ENCODE assay signal across 8 cellular contexts in the genomic region with DNA sequence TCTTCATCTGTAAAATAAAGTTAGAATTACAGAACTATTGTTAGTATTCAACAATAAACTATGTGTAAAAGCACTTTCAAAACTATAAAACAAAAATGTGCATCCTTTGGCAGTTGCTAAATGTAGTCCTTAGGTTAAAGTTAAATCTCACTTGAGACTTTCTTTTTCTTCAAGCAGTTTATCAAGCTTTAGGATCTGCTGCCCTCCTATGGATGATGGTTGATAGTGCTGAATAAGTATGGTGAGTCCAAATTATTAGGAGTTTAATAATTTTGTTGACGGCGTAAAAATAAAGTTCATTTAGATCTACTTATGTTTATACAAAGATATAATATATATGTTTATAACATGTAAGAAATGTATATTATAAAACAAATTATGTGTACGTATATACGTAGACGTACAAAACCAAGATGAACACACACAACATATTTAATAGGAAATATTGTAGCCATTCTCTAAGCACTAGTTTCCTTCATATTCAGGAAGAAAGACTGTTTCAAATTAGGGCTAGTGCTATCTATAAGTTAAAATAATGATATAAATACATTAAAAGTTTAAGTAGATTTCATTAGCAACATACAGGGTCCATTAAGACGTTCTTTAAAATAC. TPM values are rescaled to one million over a fixed set of nuclear protein-coding genes. Genes with fewer than 3 reads are reported as not detected.
DNase-seq lines count a peak whose midpoint lies in the region; ATAC-seq and TF ChIP-seq lines count a peak whose summit lies in the region.

No MANE protein-coding gene starts in this region.

- DNase-seq in AML-193 (lab: John Stamatoyannopoulos, UW) = peak; percentile 27 to 35
- peak; percentile 26 to 43 for DNase-seq in HAP-1 (ENCODE audit: low spot score in 2 of 2)
- peak; percentile 60 for DNase-seq in SK-MEL-5 (ENCODE audit: low read depth, low spot score)
- peak; percentile 55 for DNase-seq in inferior parietal cortex (ENCODE audit: extremely low spot score)
- no peak for DNase-seq in ecto neural progenitor cell (ENCODE audit: low spot score)
- no peak for DNase-seq in activated CD8-positive, alpha-beta memory T cell treated with anti-CD3 and anti-CD28 coated beads for 24 hours
- DNase-seq in colonic mucosa = no peak
- no peak for DNase-seq in stimulated activated naive CD8-positive, alpha-beta T cell treated with anti-CD3 and anti-CD28 coated beads, Interleukin-15, amount 100 ng/mL, for 72 hours

- no peaks in the 10 kb centered on the region for H3K36me3 ChIP-seq in HAP-1 (replicated peaks)
- no peaks in the 10 kb centered on the region for H3K36me3 ChIP-seq in colonic mucosa

- H3K27ac ChIP-seq in colonic mucosa = no peak overlapping the region

- H3K9me3 ChIP-seq in HAP-1 = no peaks in the 10 kb centered on the region
- H3K9me3 ChIP-seq in colonic mucosa = no peaks in the 10 kb centered on the region

- H3K4me1 ChIP-seq in HAP-1 = no peaks in the 10 kb centered on the region
- no peaks in the 10 kb centered on the region for H3K4me1 ChIP-seq in colonic mucosa

- no peaks in the 10 kb centered on the region for H3K27me3 Mint-ChIP-seq in stimulated activated naive CD8-positive, alpha-beta T cell treated with anti-CD3 and anti-CD28 coated beads, Interleukin-15, amount 100 ng/mL, for 72 hours

- H3K4me3 ChIP-seq in HAP-1 = no peak overlapping the region
- no peak overlapping the region for H3K4me3 ChIP-seq in colonic mucosa

- no peak overlapping the region for H3K9ac ChIP-seq in colonic mucosa (ENCODE audit: low read depth in 2 of 2, low read length in 2 of 2)

- no peak for ATAC-seq in stimulated activated naive CD8-positive, alpha-beta T cell treated with anti-CD3 and anti-CD28 coated beads, Interleukin-15, amount 100 ng/mL, for 72 hours

- H3K27me3 ChIP-seq in HAP-1 (ENCODE audit: low read depth) = no peaks in the 10 kb centered on the region
- H3K27me3 ChIP-seq in colonic mucosa = no peaks in the 10 kb centered on the region

- no peak overlapping the region for H3K27ac Mint-ChIP-seq in stimulated activated naive CD8-positive, alpha-beta T cell treated with anti-CD3 and anti-CD28 coated beads, Interleukin-15, amount 100 ng/mL, for 72 hours

- TF ChIP-seq CTCF in colonic mucosa (IDR thresholded peaks at IDR 0.05) = no peak

- H3K4me3 Mint-ChIP-seq in stimulated activated naive CD8-positive, alpha-beta T cell treated with anti-CD3 and anti-CD28 coated beads, Interleukin-15, amount 100 ng/mL, for 72 hours = no peak overlapping the region

- H3K9me3 Mint-ChIP-seq in stimulated activated naive CD8-positive, alpha-beta T cell treated with anti-CD3 and anti-CD28 coated beads, Interleukin-15, amount 100 ng/mL, for 72 hours = peaks cover 7 to 8% of the 10 kb centered on the region in 2 donors

- in situ Hi-C loops in HAP-1 (cut with MboI; ENCODE audit: low sequenced_read_pairs) = no loop called here
- in situ Hi-C loops in SK-MEL-5 (cut with HindIII; ENCODE audit: low pct_unique_long_range_greater_than_20kb, low sequenced_read_pairs) = no loop called here

- no peaks in the 10 kb centered on the region for H3K4me1 Mint-ChIP-seq in stimulated activated naive CD8-positive, alpha-beta T cell treated with anti-CD3 and anti-CD28 coated beads, Interleukin-15, amount 100 ng/mL, for 72 hours

- intact Hi-C loops in colonic mucosa (cut with DNase I) = loop anchor here (5.0 kb wide), 1 partner anchor 300 kb away; no protein-coding TSS in a partner anchor

RNA-seq across cellular contexts. Expression of a gene that starts 22.3 kb away (rescaled TPM):
- total RNA-seq in SK-MEL-5 (2014; rRNA removed; shearing (Covaris generic)) = not detected in 2 replicates
- polyA plus RNA-seq in SK-MEL-5 (2015; cell fraction: cytosol; rRNA removed) = not detected in 2 replicates
- polyA plus RNA-seq in SK-MEL-5 (2015; cell fraction: nucleus; rRNA removed) = not detected in 2 replicates
- total RNA-seq in colonic mucosa = not detected

RNA-seq across cellular contexts. Expression of a gene that starts 35.9 kb away (rescaled TPM):
- not detected in 2 replicates for total RNA-seq in SK-MEL-5 (2014; rRNA removed; shearing (Covaris generic))
- not detected in 2 replicates for polyA plus RNA-seq in SK-MEL-5 (2015; cell fraction: cytosol; rRNA removed)
- polyA plus RNA-seq in SK-MEL-5 (2015; cell fraction: nucleus; rRNA removed) = not detected in 2 replicates
- not detected for total RNA-seq in colonic mucosa

Comparison
In these comparisons a context has a peak if more than half of its experiments do, and no peak if none do; other contexts are left out.
1. DNase-seq: peak in AML-193 (2 of 2), HAP-1 (2 of 2), SK-MEL-5 (single experiment) and inferior parietal cortex (single experiment); none in ecto neural progenitor cell (single experiment), activated CD8-positive, alpha-beta memory T cell treated with anti-CD3 and anti-CD28 coated beads for 24 hours (single experiment), colonic mucosa (single experiment) and stimulated activated naive CD8-positive, alpha-beta T cell treated with anti-CD3 and anti-CD28 coated beads, Interleukin-15, amount 100 ng/mL, for 72 hours (0 of 2).